ENCODE assay signal across 8 cellular contexts in genomic region chr3:129016366-129016724, GRCh38. TPM values are rescaled to one million over a fixed set of nuclear protein-coding genes. Genes with fewer than 3 reads are reported as not detected.
A peak's percentile ranks its signal among the peaks of the same experiment; 100 is the strongest.
DNase-seq lines count a peak whose midpoint lies in the region; ATAC-seq, FAIRE-seq and TF ChIP-seq lines count a peak whose summit lies in the region.

No MANE protein-coding gene starts in this region.

- CTCF ChIA-PET in A549 (lab: Yijun Ruan, JAX), result interaction anchor here (1.0 to 2.8 kb wide), 5 partner anchors 9 to 46 kb away, joined by 3 to 18 read pairs (median 8); no protein-coding TSS in a partner anchor
- CTCF ChIA-PET in OCI-LY7 (lab: Charles Lee; ENCODE audit: unreplicated experiment), result interaction anchor here (0.7 to 2.2 kb wide), 8 partner anchors 10 to 217 kb away, joined by 5 to 19 read pairs (median 6); partner anchors contain the start of genes CFAP92 and RAB43

- H3K27ac ChIP-seq in A549 (peak overlapping the region; percentile 56 to 75), OCI-LY7 (ENCODE audit: low read depth, low read length, poor library complexity, severe bottlenecking) (peak overlapping the region; percentile 53), lower lobe of right lung (peak overlapping the region; percentile 84), transverse colon (peak overlapping the region; percentile 62 to 84 (median 80))

- intact Hi-C loops in OCI-LY7 (cut with micrococcal nuclease; ENCODE audit: unreplicated experiment), result loop anchor here (1.0 kb wide), 1 partner anchor 46 kb away; no protein-coding TSS in a partner anchor
- intact Hi-C loops in lower lobe of right lung (cut with DNase I), result no loop called here
- intact Hi-C loops in transverse colon (cut with DNase I; ENCODE audit: low total_unique reads), result no loop called here

- BruUV-seq in OCI-LY7 (replicated peaks; lab: Mats Ljungman, UMichigan), result no TSS peak

- no peaks in the 10 kb centered on the region for H3K27me3 ChIP-seq in lower lobe of right lung (ENCODE audit: low read depth)
- no peaks in the 10 kb centered on the region for H3K27me3 ChIP-seq in transverse colon

- H3K36me3 ChIP-seq in OCI-LY7 (ENCODE audit: insufficient read depth, low read length), result no peaks in the 10 kb centered on the region
- no peaks in the 10 kb centered on the region for H3K36me3 ChIP-seq in lower lobe of right lung
- H3K36me3 ChIP-seq in transverse colon, result no peaks in the 10 kb centered on the region

- POLR2A ChIA-PET in A549 (lab: Yijun Ruan, JAX) (no interaction called here), OCI-LY7 (lab: Charles Lee) (interaction anchor here (0.5 to 3.0 kb wide), 10 partner anchors 11 to 1169 kb away, joined by 3 to 24 read pairs (median 4); partner anchors contain the start of gene CFAP92)

- TF ChIP-seq EP300 in A549 (IDR thresholded peaks at IDR 0.05) (no peak), transverse colon (IDR thresholded peaks at IDR 0.05; ENCODE audit: low read depth) (no peak)

- no peak for FAIRE-seq in A549 (lab: Jason Lieb, UNC)

- H3K9me3 ChIP-seq in A549 (no peaks in the 10 kb centered on the region), OCI-LY7 (ENCODE audit: low read length) (no peaks in the 10 kb centered on the region), lower lobe of right lung (no peaks in the 10 kb centered on the region), transverse colon (no peaks in the 10 kb centered on the region)

- no peaks in the 10 kb centered on the region for H3K9me3 Mint-ChIP-seq in osteocyte (ENCODE audit: unreplicated experiment)

- WGBS in A549 (ENCODE audit: missing lambda C conversion rate), result 91% methylated on average over 1 of the region's 6 CpGs
- 28% methylated on average over 4 of the region's 6 CpGs; no CpG with 5 or more reads in 1 of the 2 donors for WGBS in transverse colon (ENCODE audit: low coverage in 1 of 2), 2 donors

- no peak overlapping the region for H3K4me3 ChIP-seq in A549
- no peak overlapping the region for H3K4me3 ChIP-seq in OCI-LY7 (ENCODE audit: low read depth, low read length, poor library complexity, severe bottlenecking)
- H3K4me3 ChIP-seq in lower lobe of right lung, result no peak overlapping the region
- H3K4me3 ChIP-seq in transverse colon, result no peak overlapping the region

- TF ChIP-seq POLR2A in A549 (IDR thresholded peaks at IDR 0.05; ENCODE audit: low read length) (no peak), transverse colon (IDR thresholded peaks at IDR 0.05) (no peak)

- no peak overlapping the region for H3K27ac Mint-ChIP-seq in osteocyte (ENCODE audit: unreplicated experiment)

- H3K36me3 Mint-ChIP-seq in osteocyte (ENCODE audit: unreplicated experiment), result no peaks in the 10 kb centered on the region

- H3K27me3 Mint-ChIP-seq in osteocyte (ENCODE audit: unreplicated experiment), result peaks cover 11% of the 10 kb centered on the region

- no peaks in the 10 kb centered on the region for H3K4me1 Mint-ChIP-seq in osteocyte (ENCODE audit: unreplicated experiment)

- no peak for TF ChIP-seq CTCF in A549 (IDR thresholded peaks at IDR 0.05)
- peak; percentile 64 for TF ChIP-seq CTCF in OCI-LY7 (conservative IDR thresholded peaks at IDR 0.05; ENCODE audit: low read length)
- no peak for TF ChIP-seq CTCF in lower lobe of right lung (IDR thresholded peaks at IDR 0.05)
- TF ChIP-seq CTCF in transverse colon (IDR thresholded peaks at IDR 0.05), result peak in 2 of 5 experiments; percentile 29 to 37
- TF ChIP-seq CTCF in osteocyte (IDR thresholded peaks at IDR 0.05), result no peak

- no peak overlapping the region for H3K4me2 ChIP-seq in A549
- H3K4me2 ChIP-seq in OCI-LY7 (ENCODE audit: low read length), result peak overlapping the region; percentile 50

- H2AFZ ChIP-seq in OCI-LY7 (ENCODE audit: low read length), result peak overlapping the region; percentile 48

- DNase-seq in A549 (ENCODE audit: low read depth in 1 of 2, low spot score in 1 of 2) (no peak), OCI-LY7 (ENCODE audit: low spot score) (peak; percentile 90), activated gamma-delta T cell treated with Interleukin-2 at 50 U/mL for 16 hours (peak; percentile 66), lower lobe of right lung (peak; percentile 60), transverse colon (peak; percentile 85), osteocyte (ENCODE audit: extremely low spot score, unreplicated experiment) (no peak), globus pallidus (ENCODE audit: low spot score) (no peak)

- peaks cover 16% of the 10 kb centered on the region for H3K4me1 ChIP-seq in A549
- peaks cover 32% of the 10 kb centered on the region for H3K4me1 ChIP-seq in OCI-LY7 (ENCODE audit: insufficient read depth, low read length, poor library complexity, severe bottlenecking)
- H3K4me1 ChIP-seq in lower lobe of right lung, result peaks cover 70% of the 10 kb centered on the region
- peaks cover 8 to 32% (median 26%) of the 10 kb centered on the region in 4 donors for H3K4me1 ChIP-seq in transverse colon

- in situ Hi-C loops in transverse colon (cut with MboI; ENCODE audit: low pct_ligation_motif_present in 1 of 4, low pct_unique_long_range_greater_than_20kb in 1 of 4, low sequenced_read_pairs in 3 of 4), result no loop called here

- peak in 1 of 2 experiments; percentile 48; a peak in 2 of 6 replicates for ATAC-seq in A549
- ATAC-seq in HG02759 (IDR thresholded peaks at IDR 0.05; ENCODE audit: unreplicated experiment), result peak; percentile 53
- ATAC-seq in lower lobe of right lung, result peak; percentile 11 to 45

- H4K20me1 ChIP-seq in OCI-LY7 (ENCODE audit: insufficient read depth, low read length), result no peaks in the 10 kb centered on the region

- H3K79me2 ChIP-seq in OCI-LY7 (ENCODE audit: insufficient read depth, low read depth, low read length), result no peaks in the 10 kb centered on the region

- H3K4me3 Mint-ChIP-seq in osteocyte (ENCODE audit: unreplicated experiment), result no peak overlapping the region

- TF ChIP-seq RAD21 in A549 (conservative IDR thresholded peaks at IDR 0.05 in 1 of 2, IDR thresholded peaks at IDR 0.05 in 1 of 2), result no peak

- H3K9me2 ChIP-seq in OCI-LY7 (ENCODE audit: insufficient read depth, low read length), result no peaks in the 10 kb centered on the region

TF ChIP-seq in A549, 52 proteins besides CTCF, POLR2A, EP300 and RAD21:
- TF ChIP-seq PBX3 (IDR thresholded peaks at IDR 0.05) (no peak), RNF2 (IDR thresholded peaks at IDR 0.05; ENCODE audit: borderline replicate concordance, low read depth) (no peak), ZNF302 (CRISPR knock-in tag; IDR thresholded peaks at IDR 0.05) (no peak), MAFK (IDR thresholded peaks at IDR 0.05; ENCODE audit: partially characterized antibody) (no peak), CEBPB (IDR thresholded peaks at IDR 0.05) (no peak)

RNA-seq across cellular contexts. Expression of gene EFCC1, which starts 15.2 kb away (rescaled TPM):
- polyA plus RNA-seq in A549 (2011; rRNA removed) (0.04 and 0.07 TPM in 2 replicates), A549 (2017; fragmentation: RNase III; extraction: RNeasy Plus Mini Kit Qiagen cat#74134 plus additional on column Dnase treatment) (not detected in 3 replicates)
- polyA plus RNA-seq in A549 (2012; cell fraction: cytosol; rRNA removed), result 0.03 TPM in 2 replicates
- 0.01 TPM in 1 of 2 replicates, not detected in the other for polyA plus RNA-seq in A549 (2012; cell fraction: nucleus; rRNA removed)
- polyA minus RNA-seq in A549 (2011; rRNA and poly(A)+ RNA removed), result not detected in 2 replicates
- total RNA-seq in OCI-LY7 (2014; rRNA removed; shearing (Covaris generic)), result not detected in 2 replicates
- total RNA-seq in OCI-LY7 (2022) (not detected in 2 replicates), lower lobe of right lung (12.1 TPM), transverse colon (1 to 10 TPM in 3 of 4 donors, under 1 TPM in 1; 0.75 to 2.2 (median 1.7) TPM), osteocyte (0.13 TPM in 1 of 2 replicates, not detected in the other)

RNA-seq across cellular contexts. Expression of gene CFAP92, which starts 22.5 kb away (rescaled TPM):
- polyA plus RNA-seq in A549 (2011; rRNA removed) (0.05 TPM in 1 of 2 replicates, not detected in the other), A549 (2017; fragmentation: RNase III; extraction: RNeasy Plus Mini Kit Qiagen cat#74134 plus additional on column Dnase treatment) (not detected in 3 replicates)
- 0.03 TPM in 1 of 2 replicates, not detected in the other for polyA plus RNA-seq in A549 (2012; cell fraction: cytosol; rRNA removed)
- polyA plus RNA-seq in A549 (2012; cell fraction: nucleus; rRNA removed), result 0.01 TPM in 2 replicates
- polyA minus RNA-seq in A549 (2011; rRNA and poly(A)+ RNA removed), result not detected in 2 replicates
- total RNA-seq in OCI-LY7 (2014; rRNA removed; shearing (Covaris generic)), result 0.66 TPM in 1 of 2 replicates, not detected in the other
- total RNA-seq in OCI-LY7 (2022) (0.08 and 0.18 TPM in 2 replicates), lower lobe of right lung (2.0 TPM), transverse colon (1 to 10 TPM in 1 of 4 donors, under 1 TPM in 1, not detected in 2; 0.95 to 1.2 TPM), osteocyte (0.18 TPM in 1 of 2 replicates, not detected in the other)

RNA-seq across cellular contexts. Expression of gene GP9, which starts 44.2 kb away (rescaled TPM):
- polyA plus RNA-seq in A549 (2011; rRNA removed) (not detected in 2 replicates), A549 (2017; fragmentation: RNase III; extraction: RNeasy Plus Mini Kit Qiagen cat#74134 plus additional on column Dnase treatment) (not detected in 3 replicates)
- polyA plus RNA-seq in A549 (2012; cell fraction: cytosol; rRNA removed), result not detected in 2 replicates
- not detected in 2 replicates for polyA plus RNA-seq in A549 (2012; cell fraction: nucleus; rRNA removed)
- polyA minus RNA-seq in A549 (2011; rRNA and poly(A)+ RNA removed), result not detected in 2 replicates
- total RNA-seq in OCI-LY7 (2014; rRNA removed; shearing (Covaris generic)), result not detected in 2 replicates
- total RNA-seq in OCI-LY7 (2022) (not detected in 2 replicates), lower lobe of right lung (2.6 TPM), transverse colon (1 to 10 TPM in 1 of 4 donors, under 1 TPM in 1, not detected in 2; 0.64 to 1.2 TPM), osteocyte (not detected in 2 replicates)

Comparison
In these comparisons a context has a peak if more than half of its experiments do, and no peak if none do; other contexts are left out.
1. DNase-seq: peak in OCI-LY7 (single experiment), activated gamma-delta T cell treated with Interleukin-2 at 50 U/mL for 16 hours (single experiment), lower lobe of right lung (single experiment) and transverse colon (single experiment); none in A549 (0 of 2), osteocyte (single experiment) and globus pallidus (single experiment).
2. Peak in every context shown above with its lines, with median percentiles within 50 percentile points of each other: H3K27ac ChIP-seq.